24 cellular contexts compared by ENCODE assay signal in genomic region chr7:153835712-153836265, GRCh38.
DNase-seq lines count a peak whose midpoint lies in the region; ATAC-seq and TF ChIP-seq lines count a peak whose summit lies in the region.
"Had no signal": no experiment of that assay in that cellular context is flagged by ENCODE, and none has a peak within 500 bp of the region (broad histone marks: within the 10 kb centered on the region; RNA-seq: fewer than 3 reads in every experiment).

No MANE protein-coding gene starts in this region.

- no peaks in the 10 kb centered on the region for H3K4me1 ChIP-seq in lung (ENCODE audit: control insufficient read depth in 2 of 2, insufficient read depth in 2 of 2, low read length in 2 of 2)
- H3K4me1 ChIP-seq in subcutaneous abdominal adipose tissue (ENCODE audit: control insufficient read depth in 5 of 5, insufficient read depth in 5 of 5, low read length in 5 of 5): peaks cover 2 to 13% (median 10%) of the 10 kb centered on the region in 5 donors
- no peaks in the 10 kb centered on the region for H3K4me1 ChIP-seq in ascending aorta
- H3K4me1 ChIP-seq: Caco-2, prostate gland, upper lobe of left lung had no signal

- H3K27ac ChIP-seq in lung (ENCODE audit: low read depth in 1 of 2, low read length in 1 of 2) (no peak overlapping the region), subcutaneous abdominal adipose tissue (ENCODE audit: low read depth, low read length) (peak overlapping the region; percentile 47), ascending aorta (no peak overlapping the region)
- H3K27ac ChIP-seq: 22Rv1, C4-2B, prostate gland, RWPE1, upper lobe of left lung had no signal

- H3K9ac ChIP-seq in subcutaneous abdominal adipose tissue (ENCODE audit: low read length in 5 of 5): no peak overlapping the region

- no peaks in the 10 kb centered on the region for H3K36me3 ChIP-seq in lung (ENCODE audit: control insufficient read depth in 2 of 2, insufficient read depth in 2 of 2, low read length in 2 of 2)
- H3K36me3 ChIP-seq in subcutaneous abdominal adipose tissue (ENCODE audit: control insufficient read depth in 5 of 5, insufficient read depth in 5 of 5, low read length in 5 of 5): no peaks in the 10 kb centered on the region
- H3K36me3 ChIP-seq in ascending aorta: no peaks in the 10 kb centered on the region
- H3K36me3 ChIP-seq: prostate gland, upper lobe of left lung had no signal

- ATAC-seq in lung (ENCODE audit: insufficient read depth, low FRiP score) (peak; percentile 41), HG03039 (IDR thresholded peaks at IDR 0.05; ENCODE audit: unreplicated experiment) (no peak)
- ATAC-seq: activated CD8-positive, alpha-beta memory T cell treated with anti-CD3 and anti-CD28 coated beads, Interleukin-2, amount 10 ng/mL, durations not matched to agents 7 days and 5 days; activated T-cell treated with anti-CD3 and anti-CD28 coated beads, Interleukin-2, amount 50 U/mL, for 4 hours; left lobe of liver; naive thymus-derived CD4-positive, alpha-beta T cell had no signal

- WGBS in lung, 2 donors: 50 to 67% methylated on average over 7 of the region's 7 CpGs

- intact Hi-C loops in ascending aorta (cut with DNase I): no loop called here

- no peaks in the 10 kb centered on the region for H3K9me3 ChIP-seq in lung (ENCODE audit: control insufficient read depth in 2 of 2, insufficient read depth in 1 of 2, low read length in 1 of 2)
- no peaks in the 10 kb centered on the region for H3K9me3 ChIP-seq in subcutaneous abdominal adipose tissue (ENCODE audit: control insufficient read depth in 5 of 5, low read length in 5 of 5)
- H3K9me3 ChIP-seq in ascending aorta: no peaks in the 10 kb centered on the region
- H3K9me3 ChIP-seq: Caco-2, prostate gland, upper lobe of left lung had no signal

- TF ChIP-seq CTCF in lung (IDR thresholded peaks at IDR 0.05; ENCODE audit: control extremely low read depth, extremely low read depth) (no peak), ascending aorta (IDR thresholded peaks at IDR 0.05) (no peak)

- DNase-seq in NCI-H1092 treated with DMSO at 0.1 percent for 48 hours (lab: John Stamatoyannopoulos, UW): peak; percentile 51
- DNase-seq in NCI-H1092 (lab: John Stamatoyannopoulos, UW): no peak
- DNase-seq in cerebellar cortex (ENCODE audit: low spot score): peak; percentile 78
- no peak for DNase-seq in lung (ENCODE audit: low spot score)
- no peak for DNase-seq in ascending aorta (ENCODE audit: low spot score in 2 of 2)
- no peak for DNase-seq in SKM-1 (lab: John Stamatoyannopoulos, UW; ENCODE audit: unreplicated experiment)
- DNase-seq: activated CD4-positive, CD25-positive, alpha-beta regulatory T cell; activated CD8-positive, alpha-beta memory T cell treated with anti-CD3 and anti-CD28 coated beads, Interleukin-2, amount 10 ng/mL, durations not matched to agents 7 days and 5 days; activated T-cell treated with anti-CD3 and anti-CD28 coated beads, Interleukin-2, amount 50 U/mL, for 4 hours; Caco-2; DMS79; naive thymus-derived CD4-positive, alpha-beta T cell; NCI-H1694; NCI-H446; NCI-H82; stimulated activated CD4-positive, alpha-beta T cell treated with anti-CD3 and anti-CD28 coated beads, Interleukin-4, amount 100 ng/mL, for 4 hours; upper lobe of left lung had no signal

- H3K4me3 ChIP-seq in lung: no peak overlapping the region
- H3K4me3 ChIP-seq in subcutaneous abdominal adipose tissue (ENCODE audit: low read depth in 1 of 5, low read length in 5 of 5): peak overlapping the region in 2 of 5 donors; percentile 12 to 19
- no peak overlapping the region for H3K4me3 ChIP-seq in ascending aorta
- H3K4me3 ChIP-seq: prostate gland, upper lobe of left lung had no signal

- no peaks in the 10 kb centered on the region for H3K27me3 ChIP-seq in lung (ENCODE audit: control insufficient read depth, insufficient read depth)
- H3K27me3 ChIP-seq in subcutaneous abdominal adipose tissue (ENCODE audit: control insufficient read depth in 5 of 5, insufficient read depth in 4 of 5, low read length in 5 of 5): no peaks in the 10 kb centered on the region
- no peaks in the 10 kb centered on the region for H3K27me3 ChIP-seq in ascending aorta
- H3K27me3 ChIP-seq: upper lobe of left lung had no signal

Comparison
In these comparisons a context has a peak if more than half of its experiments do, and no peak if none do; other contexts are left out.
1. DNase-seq: peak in NCI-H1092 treated with DMSO at 0.1 percent for 48 hours (single experiment) and cerebellar cortex (single experiment); none in NCI-H1092 (single experiment), lung (single experiment), ascending aorta (0 of 2) and SKM-1 (single experiment).